ENCODE assay signal across 17 cellular contexts in genomic region chr3:194119831-194120230, GRCh38. TPM values are rescaled to one million over a fixed set of nuclear protein-coding genes. Genes with fewer than 3 reads are reported as not detected.
A peak's percentile ranks its signal among the peaks of the same experiment; 100 is the strongest.
DNase-seq lines count a peak whose midpoint lies in the region; ATAC-seq lines count a peak whose summit lies in the region.
"Had no signal": no experiment of that assay in that cellular context is flagged by ENCODE, and none has a peak within 500 bp of the region (broad histone marks: within the 10 kb centered on the region; RNA-seq: fewer than 3 reads in every experiment).

No MANE protein-coding gene starts in this region.

- no peaks in the 10 kb centered on the region for H3K9me3 Mint-ChIP-seq in naive B cell
- no peaks in the 10 kb centered on the region for H3K9me3 Mint-ChIP-seq in activated CD8-positive, alpha-beta T cell treated with anti-CD3 and anti-CD28 coated beads, Interleukin-2, amount 10 ng/mL, durations not matched to agents 7 days and 5 days (ENCODE audit: insufficient read depth)
- H3K9me3 Mint-ChIP-seq: CD4-positive, CD25-positive, alpha-beta regulatory T cell; H9; T-helper 2 cell treated with Interferon-gamma antibody and Interleukin-4, amounts not matched to agents 5 μg/mL and 100 μg/mL, for 36 hours had no signal

- POLR2A ChIA-PET in activated CD8-positive, alpha-beta T cell treated with anti-CD3 and anti-CD28 coated beads, Interleukin-2, amount 10 ng/mL, durations not matched to agents 7 days and 5 days (lab: Charles Lee): no interaction called here

- H3K4me3 Mint-ChIP-seq in naive B cell: peak overlapping the region in 5 of 8 donors; percentile 2 to 80 (median 40)
- H3K4me3 Mint-ChIP-seq in activated CD8-positive, alpha-beta T cell treated with anti-CD3 and anti-CD28 coated beads, Interleukin-2, amount 10 ng/mL, durations not matched to agents 7 days and 5 days: no peak overlapping the region
- H3K4me3 Mint-ChIP-seq: CD4-positive, CD25-positive, alpha-beta regulatory T cell; H9; T-helper 2 cell treated with Interferon-gamma antibody and Interleukin-4, amounts not matched to agents 5 μg/mL and 100 μg/mL, for 36 hours had no signal

- peaks cover 36 to 47% (median 45%) of the 10 kb centered on the region in 3 donors for H3K4me1 Mint-ChIP-seq in naive B cell
- no peaks in the 10 kb centered on the region for H3K4me1 Mint-ChIP-seq in activated CD8-positive, alpha-beta T cell treated with anti-CD3 and anti-CD28 coated beads, Interleukin-2, amount 10 ng/mL, durations not matched to agents 7 days and 5 days (ENCODE audit: low read depth)
- H3K4me1 Mint-ChIP-seq: CD4-positive, CD25-positive, alpha-beta regulatory T cell had no signal

- no peak for ATAC-seq in naive B cell (ENCODE audit: low read depth in 2 of 2)
- no peak for ATAC-seq in activated CD8-positive, alpha-beta T cell treated with anti-CD3 and anti-CD28 coated beads, Interleukin-2, amount 10 ng/mL, durations not matched to agents 7 days and 5 days

- peak overlapping the region in 1 of 6 donors; percentile 68 for H3K27ac Mint-ChIP-seq in naive B cell
- H3K27ac Mint-ChIP-seq in activated CD8-positive, alpha-beta T cell treated with anti-CD3 and anti-CD28 coated beads, Interleukin-2, amount 10 ng/mL, durations not matched to agents 7 days and 5 days: no peak overlapping the region
- H3K27ac Mint-ChIP-seq: CD4-positive, CD25-positive, alpha-beta regulatory T cell; H9; T-helper 2 cell treated with Interferon-gamma antibody and Interleukin-4, amounts not matched to agents 5 μg/mL and 100 μg/mL, for 36 hours had no signal

- DNase-seq in NCI-H1436 (lab: John Stamatoyannopoulos, UW): peak; percentile 42
- no peak for DNase-seq in NCI-H1436 treated with DMSO at 0.1 percent for 48 hours (lab: John Stamatoyannopoulos, UW)
- peak; percentile 85 for DNase-seq in DMS79 (lab: John Stamatoyannopoulos, UW)
- peak; percentile 63 for DNase-seq in NCI-H146 treated with DMSO at 0.1 percent for 48 hours (lab: John Stamatoyannopoulos, UW; ENCODE audit: unreplicated experiment)
- no peak for DNase-seq in naive B cell
- DNase-seq in activated CD4-positive, CD25-positive, alpha-beta regulatory T cell treated with anti-CD3 and anti-CD28 coated beads, Interleukin-2, amount 50 U/mL, for 72 hours: no peak
- no peak for DNase-seq in activated CD8-positive, alpha-beta T cell treated with anti-CD3 and anti-CD28 coated beads, Interleukin-2, amount 10 ng/mL, durations not matched to agents 7 days and 5 days
- DNase-seq: BE2C; CD4-positive, CD25-positive, alpha-beta regulatory T cell; COR-L47; H9; IMR-90; NCI-H2029 treated with DMSO at 0.1 percent for 48 hours; NCI-H526 treated with DMSO at 0.1 percent for 48 hours; SHP77 treated with DMSO at 0.1 percent for 48 hours; SK-N-SH had no signal

- peaks cover 0 to 4% (median 0%) of the 10 kb centered on the region in 3 donors for H3K27me3 Mint-ChIP-seq in naive B cell
- peaks cover 37% of the 10 kb centered on the region for H3K27me3 Mint-ChIP-seq in activated CD8-positive, alpha-beta T cell treated with anti-CD3 and anti-CD28 coated beads, Interleukin-2, amount 10 ng/mL, durations not matched to agents 7 days and 5 days (ENCODE audit: low read depth)

- no peaks in the 10 kb centered on the region for H3K36me3 Mint-ChIP-seq in naive B cell
- no peaks in the 10 kb centered on the region for H3K36me3 Mint-ChIP-seq in activated CD8-positive, alpha-beta T cell treated with anti-CD3 and anti-CD28 coated beads, Interleukin-2, amount 10 ng/mL, durations not matched to agents 7 days and 5 days (ENCODE audit: low read depth)
- H3K36me3 Mint-ChIP-seq: CD4-positive, CD25-positive, alpha-beta regulatory T cell had no signal

- CTCF ChIA-PET in activated CD8-positive, alpha-beta T cell treated with anti-CD3 and anti-CD28 coated beads, Interleukin-2, amount 10 ng/mL, durations not matched to agents 7 days and 5 days (lab: Charles Lee): no interaction called here

RNA-seq across cellular contexts. Expression of gene HES1, which starts 16.1 kb away (rescaled TPM):
- 10 to 100 TPM; 10.1 to 43.5 (median 25.4) TPM for polyA plus RNA-seq in naive B cell (ENCODE audit: low read depth in 6 of 6)
- total RNA-seq in activated CD8-positive, alpha-beta T cell treated with anti-CD3 and anti-CD28 coated beads, Interleukin-2, amount 10 ng/mL, durations not matched to agents 7 days and 5 days: not detected

Comparison
In these comparisons a context has a peak if more than half of its experiments do, and no peak if none do; other contexts are left out.
1. DNase-seq: peak in NCI-H1436 (single experiment), DMS79 (single experiment) and NCI-H146 treated with DMSO at 0.1 percent for 48 hours (single experiment); none in NCI-H1436 treated with DMSO at 0.1 percent for 48 hours (single experiment), naive B cell (single experiment), activated CD4-positive, CD25-positive, alpha-beta regulatory T cell treated with anti-CD3 and anti-CD28 coated beads, Interleukin-2, amount 50 U/mL, for 72 hours (single experiment) and activated CD8-positive, alpha-beta T cell treated with anti-CD3 and anti-CD28 coated beads, Interleukin-2, amount 10 ng/mL, durations not matched to agents 7 days and 5 days (single experiment).